In genomic region chr11:108788565-108789199, GRCh38 we compare ENCODE assay signal across 9 cellular contexts.
DNase-seq lines count a peak whose midpoint lies in the region; ATAC-seq and TF ChIP-seq lines count a peak whose summit lies in the region.
"Had no signal": no experiment of that assay in that cellular context is flagged by ENCODE, and none has a peak within 500 bp of the region (broad histone marks: within the 10 kb centered on the region; RNA-seq: fewer than 3 reads in every experiment).

No MANE protein-coding gene starts in this region.

- no peaks in the 10 kb centered on the region for H3K4me1 ChIP-seq in adipocyte (ENCODE audit: control insufficient read depth, insufficient read depth, low read length)

- H3K36me3 Mint-ChIP-seq in CD4-positive, alpha-beta T cell (ENCODE audit: low read depth), result no peaks in the 10 kb centered on the region

- peak; percentile 60 for TF ChIP-seq CTCF in GM12873 (IDR thresholded peaks at IDR 0.05; ENCODE audit: insufficient read depth, low read depth, low read length, missing control alignments)
- no peak for TF ChIP-seq CTCF in CD4-positive, alpha-beta T cell (IDR thresholded peaks at IDR 0.05)

- H3K27me3 ChIP-seq in adipocyte (replicated peaks; ENCODE audit: control insufficient read depth, insufficient read depth, low read length) (no peaks in the 10 kb centered on the region), H7 (ENCODE audit: control insufficient read depth, insufficient read depth, low read length) (no peaks in the 10 kb centered on the region)
- no peaks in the 10 kb centered on the region for H3K27me3 ChIP-seq in CD4-positive, alpha-beta T cell (ENCODE audit: control insufficient read depth, insufficient read depth, low read length)

- no peak overlapping the region for H3K9ac ChIP-seq in adipocyte (ENCODE audit: low read length)

- no peaks in the 10 kb centered on the region for H3K36me3 ChIP-seq in adipocyte (ENCODE audit: control insufficient read depth, insufficient read depth, low read length, severe bottlenecking)
- no peaks in the 10 kb centered on the region for H3K36me3 ChIP-seq in H7 (replicated peaks; ENCODE audit: control insufficient read depth, insufficient read depth, low read length)

- no peaks in the 10 kb centered on the region for H3K27me3 Mint-ChIP-seq in CD4-positive, alpha-beta T cell

- no peak overlapping the region for H3K4me3 Mint-ChIP-seq in CD4-positive, alpha-beta T cell

- peaks cover 43% of the 10 kb centered on the region for H3K4me1 Mint-ChIP-seq in CD4-positive, alpha-beta T cell (ENCODE audit: low read depth)

- DNase-seq in adipocyte (ENCODE audit: low read depth) (peak; percentile 34), lung microvascular endothelial cell (ENCODE audit: low read depth in 2 of 2) (peak; percentile 67 to 84), H7 (no peak)
- no peak for DNase-seq in stimulated activated CD4-positive, alpha-beta T cell treated with anti-CD3 and anti-CD28 coated beads, Interleukin-2, amount 100 ng/mL, for 48 hours
- DNase-seq in activated CD4-positive, alpha-beta T cell treated with anti-CD3 and anti-CD28 coated beads, Interleukin-2, amount 50 U/mL, for 48 hours, result no peak
- DNase-seq in CD4-positive, alpha-beta T cell, result no peak
- DNase-seq: kidney glomerular epithelial cell had no signal

- no peak overlapping the region for H3K27ac ChIP-seq in CD4-positive, alpha-beta T cell (ENCODE audit: low read depth, low read length)

- CTCF ChIA-PET in CD4-positive, alpha-beta T cell (lab: Charles Lee), result no interaction called here

- H3K4me3 ChIP-seq in adipocyte (ENCODE audit: low read length) (no peak overlapping the region), H7 (ENCODE audit: insufficient read depth, low read depth, low read length) (no peak overlapping the region)

- no peak overlapping the region for H3K27ac Mint-ChIP-seq in CD4-positive, alpha-beta T cell

- intact Hi-C loops in CD4-positive, alpha-beta T cell (cut with DNase I, micrococcal nuclease), result no loop called here

- peaks cover 6% of the 10 kb centered on the region for H3K9me3 Mint-ChIP-seq in CD4-positive, alpha-beta T cell

- peak; percentile 68 for ATAC-seq in HG03135 (IDR thresholded peaks at IDR 0.05; ENCODE audit: unreplicated experiment)
- no peak for ATAC-seq in CD4-positive, alpha-beta T cell (ENCODE audit: poor library complexity)

- POLR2A ChIA-PET in CD4-positive, alpha-beta T cell (lab: Charles Lee), result no interaction called here

- peaks cover 5% of the 10 kb centered on the region for H3K9me3 ChIP-seq in adipocyte (ENCODE audit: control insufficient read depth, low read length)
- no peaks in the 10 kb centered on the region for H3K9me3 ChIP-seq in CD4-positive, alpha-beta T cell (ENCODE audit: control insufficient read depth, low read length)

Comparison
In these comparisons a context has a peak if more than half of its experiments do, and no peak if none do; other contexts are left out.
1. DNase-seq: peak in adipocyte (single experiment) and lung microvascular endothelial cell (2 of 2); none in stimulated activated CD4-positive, alpha-beta T cell treated with anti-CD3 and anti-CD28 coated beads, Interleukin-2, amount 100 ng/mL, for 48 hours (0 of 2), H7 (single experiment), activated CD4-positive, alpha-beta T cell treated with anti-CD3 and anti-CD28 coated beads, Interleukin-2, amount 50 U/mL, for 48 hours (0 of 2) and CD4-positive, alpha-beta T cell (0 of 10).